Comparison of ENCODE assay signal across 9 cellular contexts in genomic region chr12:52243264-52243773, GRCh38. TPM values are rescaled to one million over a fixed set of nuclear protein-coding genes. Genes with fewer than 3 reads are reported as not detected.
A peak's percentile ranks its signal among the peaks of the same experiment; 100 is the strongest.
DNase-seq lines count a peak whose midpoint lies in the region; ATAC-seq, FAIRE-seq and TF ChIP-seq lines count a peak whose summit lies in the region.
"Had no signal": no experiment of that assay in that cellular context is flagged by ENCODE, and none has a peak within 500 bp of the region (broad histone marks: within the 10 kb centered on the region; RNA-seq: fewer than 3 reads in every experiment).

No MANE protein-coding gene starts in this region.

- ATAC-seq in stimulated activated naive CD8-positive, alpha-beta T cell treated with anti-CD3 and anti-CD28 coated beads, Interleukin-15, amount 100 ng/mL, for 72 hours: no peak
- ATAC-seq in GM19467 (IDR thresholded peaks at IDR 0.05; ENCODE audit: unreplicated experiment): no peak

- no peak for FAIRE-seq in D721Med (lab: Jason Lieb, UNC)

- H3K4me1 Mint-ChIP-seq in T-helper 1 cell treated with Interleukin-12 subunit alpha and Interleukin-12 subunit beta and Interleukin-4 antibody, amounts not matched to agents 30 μg/mL and 1 μg/mL, for 36 hours (ENCODE audit: low read depth): peaks cover 61% of the 10 kb centered on the region
- peaks cover 64% of the 10 kb centered on the region for H3K4me1 Mint-ChIP-seq in stimulated activated naive CD8-positive, alpha-beta T cell treated with anti-CD3 and anti-CD28 coated beads, Interleukin-15, amount 100 ng/mL, for 72 hours

- peak overlapping the region; percentile 100 for H3K27ac Mint-ChIP-seq in T-helper 1 cell treated with Interleukin-12 subunit alpha and Interleukin-12 subunit beta and Interleukin-4 antibody, amounts not matched to agents 30 μg/mL and 1 μg/mL, for 36 hours
- peak overlapping the region; percentile 98 for H3K27ac Mint-ChIP-seq in stimulated activated naive CD8-positive, alpha-beta T cell treated with anti-CD3 and anti-CD28 coated beads, Interleukin-15, amount 100 ng/mL, for 72 hours

- TF ChIP-seq CTCF in RWPE1 (conservative IDR thresholded peaks at IDR 0.05; ENCODE audit: low read depth) (no peak), D721Med (IDR thresholded peaks at IDR 0.05; ENCODE audit: insufficient read depth, missing control alignments) (no peak)

- DNase-seq in T-helper 1 cell (no peak), RWPE1 (ENCODE audit: low spot score) (no peak), NCI-H226 (no peak), D721Med (ENCODE audit: insufficient read length, low spot score) (no peak)
- DNase-seq in stimulated activated naive CD8-positive, alpha-beta T cell treated with anti-CD3 and anti-CD28 coated beads, Interleukin-15, amount 100 ng/mL, for 72 hours: no peak

- peaks cover 11 to 37% of the 10 kb centered on the region in 2 donors for H3K4me1 ChIP-seq in esophagus (ENCODE audit: control insufficient read depth in 2 of 2, insufficient read depth in 2 of 2, low read length in 1 of 2)

- no peak overlapping the region for H3K4me3 ChIP-seq in esophagus (ENCODE audit: low read depth in 1 of 2, low read length in 2 of 2)
- H3K4me3 ChIP-seq: mucosa of descending colon had no signal

- POLR2A ChIA-PET in RWPE1 (lab: Yijun Ruan, JAX; ENCODE audit: low non-redundant PET): interaction anchor here (0.6 kb wide), 1 partner anchor 65 kb away, joined by 3 read pairs; no protein-coding TSS in a partner anchor

- no peaks in the 10 kb centered on the region for H3K27me3 ChIP-seq in esophagus (ENCODE audit: control insufficient read depth in 1 of 2, insufficient read depth in 2 of 2, low read length in 2 of 2)

- peaks cover 12% of the 10 kb centered on the region for H3K27me3 Mint-ChIP-seq in T-helper 1 cell treated with Interleukin-12 subunit alpha and Interleukin-12 subunit beta and Interleukin-4 antibody, amounts not matched to agents 30 μg/mL and 1 μg/mL, for 36 hours (ENCODE audit: low read depth)
- H3K27me3 Mint-ChIP-seq in stimulated activated naive CD8-positive, alpha-beta T cell treated with anti-CD3 and anti-CD28 coated beads, Interleukin-15, amount 100 ng/mL, for 72 hours: peaks cover 27% of the 10 kb centered on the region

- H3K9me3 Mint-ChIP-seq in T-helper 1 cell treated with Interleukin-12 subunit alpha and Interleukin-12 subunit beta and Interleukin-4 antibody, amounts not matched to agents 30 μg/mL and 1 μg/mL, for 36 hours: no peaks in the 10 kb centered on the region
- H3K9me3 Mint-ChIP-seq in stimulated activated naive CD8-positive, alpha-beta T cell treated with anti-CD3 and anti-CD28 coated beads, Interleukin-15, amount 100 ng/mL, for 72 hours: no peaks in the 10 kb centered on the region

- H3K36me3 ChIP-seq in esophagus (ENCODE audit: control insufficient read depth in 2 of 2, insufficient read depth in 2 of 2, low read length in 1 of 2): peaks cover 0 to 4% of the 10 kb centered on the region in 2 donors

- H3K27ac ChIP-seq in RWPE1 (peak overlapping the region; percentile 100), esophagus (ENCODE audit: low read depth in 2 of 2, low read length in 1 of 2) (peak overlapping the region; percentile 11 to 16)

- CTCF ChIA-PET in RWPE1 (lab: Yijun Ruan, JAX): interaction anchor here (0.6 to 0.9 kb wide), 2 partner anchors 27 to 30 kb away, joined by 3 to 6 read pairs; no protein-coding TSS in a partner anchor

- peaks cover 26% of the 10 kb centered on the region for H3K36me3 Mint-ChIP-seq in T-helper 1 cell treated with Interleukin-12 subunit alpha and Interleukin-12 subunit beta and Interleukin-4 antibody, amounts not matched to agents 30 μg/mL and 1 μg/mL, for 36 hours (ENCODE audit: low read depth)

- no peaks in the 10 kb centered on the region for H3K9me3 ChIP-seq in esophagus (ENCODE audit: control insufficient read depth in 2 of 2, insufficient read depth in 1 of 2, low read depth in 1 of 2, low read length in 1 of 2)
- H3K9me3 ChIP-seq: mucosa of descending colon had no signal

- peak overlapping the region; percentile 94 for H3K4me3 Mint-ChIP-seq in T-helper 1 cell treated with Interleukin-12 subunit alpha and Interleukin-12 subunit beta and Interleukin-4 antibody, amounts not matched to agents 30 μg/mL and 1 μg/mL, for 36 hours
- peak overlapping the region; percentile 88 to 93 for H3K4me3 Mint-ChIP-seq in stimulated activated naive CD8-positive, alpha-beta T cell treated with anti-CD3 and anti-CD28 coated beads, Interleukin-15, amount 100 ng/mL, for 72 hours

- WGBS in esophagus, 2 donors: 43 to 48% methylated on average over 5 of the region's 5 CpGs

RNA-seq across cellular contexts. Expression of gene KRT7, which starts 10.3 kb away (rescaled TPM):
- polyA plus RNA-seq in esophagus: 100 to 1,000 TPM; 153 to 213 TPM

RNA-seq across cellular contexts. Expression of gene KRT86, which starts 31.1 kb away (rescaled TPM):
- polyA plus RNA-seq in esophagus: under 1 TPM; 0.04 to 0.10 TPM

RNA-seq across cellular contexts. Expression of gene KRT81, which starts 48.0 kb away (rescaled TPM):
- polyA plus RNA-seq in esophagus: under 1 TPM; 0.05 to 0.08 TPM

RNA-seq across cellular contexts. Expression of gene KRT80, which starts 51.5 kb away (rescaled TPM):
- 10 to 100 TPM; 40.9 to 53.9 TPM for polyA plus RNA-seq in esophagus
